Comparison of ENCODE assay signal across 25 cellular contexts in the genomic region with DNA sequence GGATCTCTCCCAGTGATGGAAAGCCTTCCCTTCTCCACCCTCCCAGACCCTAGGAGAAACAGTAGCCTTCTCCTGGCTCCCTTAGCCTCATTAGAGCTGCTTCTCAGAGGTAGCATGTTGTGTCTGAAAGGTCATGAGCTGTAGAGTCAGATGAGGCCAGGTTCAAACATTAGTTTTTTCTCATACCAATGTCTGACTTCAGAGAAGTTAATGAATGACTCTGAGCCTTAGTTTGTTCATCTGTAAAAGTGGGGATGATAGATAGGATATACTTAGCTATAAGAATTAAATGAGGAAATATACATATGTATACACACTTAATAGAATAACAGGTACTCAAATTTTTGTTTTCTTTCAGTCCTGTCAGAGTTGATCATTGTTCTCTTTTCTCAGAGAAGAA. TPM values are rescaled to one million over a fixed set of nuclear protein-coding genes. Genes with fewer than 3 reads are reported as not detected.
"Had no signal": no experiment of that assay in that cellular context is flagged by ENCODE, and none has a peak within 500 bp of the region (broad histone marks: within the 10 kb centered on the region; RNA-seq: fewer than 3 reads in every experiment).

No MANE protein-coding gene starts in this region.

- H3K9me3 Mint-ChIP-seq: natural killer cell treated with Interleukin-12 subunit alpha and Interleukin-12 subunit beta and Interleukin-15 and Interleukin-18, amount 100 ng/mL, for 72 hours; stimulated activated naive CD8-positive, alpha-beta T cell treated with anti-CD3 and anti-CD28 coated beads, Interleukin-15, amount 100 ng/mL, for 72 hours had no signal

- H3K36me3 Mint-ChIP-seq: natural killer cell treated with Interleukin-12 subunit alpha and Interleukin-12 subunit beta and Interleukin-15 and Interleukin-18, amount 100 ng/mL, for 72 hours had no signal

- H3K27ac Mint-ChIP-seq: natural killer cell treated with Interleukin-12 subunit alpha and Interleukin-12 subunit beta and Interleukin-15 and Interleukin-18, amount 100 ng/mL, for 72 hours had no signal

- H3K4me3 Mint-ChIP-seq: natural killer cell treated with Interleukin-12 subunit alpha and Interleukin-12 subunit beta and Interleukin-15 and Interleukin-18, amount 100 ng/mL, for 72 hours; stimulated activated naive CD8-positive, alpha-beta T cell treated with anti-CD3 and anti-CD28 coated beads, Interleukin-15, amount 100 ng/mL, for 72 hours had no signal

- H3K36me3 ChIP-seq: gastrocnemius medialis, lower lobe of right lung, pancreas, suprapubic skin had no signal

- H3K4me1 ChIP-seq: gastrocnemius medialis, lower lobe of right lung, pancreas, suprapubic skin had no signal

- DNase-seq: effector CD4-positive, alpha-beta T cell; foreskin fibroblast; gastrocnemius medialis; head of caudate nucleus; occipital lobe; pancreas; stimulated activated CD4-positive, alpha-beta T cell treated with anti-CD3 and anti-CD28 coated beads, Interleukin-12 subunit alpha, Interleukin-12 subunit beta, amount 100 ng/mL, for 4 hours; stimulated activated CD4-positive, alpha-beta T cell treated with anti-CD3 and anti-CD28 coated beads, Interleukin-1b, Interleukin-23, amount 100 ng/mL, for 48 hours; stimulated activated CD4-positive, alpha-beta T cell treated with anti-CD3 and anti-CD28 coated beads, Interleukin-4, amount 100 ng/mL, for 1 hour; stimulated activated CD8-positive, alpha-beta memory T cell treated with anti-CD3 and anti-CD28 coated beads, Interleukin-4, amount 100 ng/mL, for 48 hours; stimulated activated naive CD4-positive, alpha-beta T cell; stimulated activated naive CD8-positive, alpha-beta T cell treated with anti-CD3 and anti-CD28 coated beads, Interleukin-15, amount 100 ng/mL, for 72 hours; trophoblast cell had no signal

- H3K4me3 ChIP-seq: coronary artery, gastrocnemius medialis, lower lobe of right lung, pancreas, smooth muscle cell, suprapubic skin had no signal

- H3K27ac ChIP-seq: coronary artery, gastrocnemius medialis, lower lobe of right lung, pancreas, suprapubic skin had no signal

- ATAC-seq: esophagus mucosa; gastrocnemius medialis; natural killer cell treated with Interleukin-12 subunit alpha and Interleukin-12 subunit beta and Interleukin-15 and Interleukin-18, amount 100 ng/mL, for 72 hours; sciatic nerve; stimulated activated naive CD8-positive, alpha-beta T cell treated with anti-CD3 and anti-CD28 coated beads, Interleukin-15, amount 100 ng/mL, for 72 hours had no signal

- H3K9me3 ChIP-seq: gastrocnemius medialis, lower lobe of right lung, pancreas, suprapubic skin had no signal

RNA-seq across cellular contexts. Expression of gene SLC6A13, which starts 0.5 kb away (rescaled TPM):
- total RNA-seq: esophagus mucosa, glomerular endothelial cell, kidney epithelial cell, mesenteric fat pad, posterior vena cava, pulmonary artery endothelial cell, suprapubic skin had no signal

RNA-seq across cellular contexts. Expression of gene SLC6A12, which starts 48.2 kb away (rescaled TPM):
- total RNA-seq: kidney epithelial cell, pulmonary artery endothelial cell had no signal
- polyA plus RNA-seq: smooth muscle cell had no signal
